ENCODE assay signal across 14 cellular contexts in the genomic region with DNA sequence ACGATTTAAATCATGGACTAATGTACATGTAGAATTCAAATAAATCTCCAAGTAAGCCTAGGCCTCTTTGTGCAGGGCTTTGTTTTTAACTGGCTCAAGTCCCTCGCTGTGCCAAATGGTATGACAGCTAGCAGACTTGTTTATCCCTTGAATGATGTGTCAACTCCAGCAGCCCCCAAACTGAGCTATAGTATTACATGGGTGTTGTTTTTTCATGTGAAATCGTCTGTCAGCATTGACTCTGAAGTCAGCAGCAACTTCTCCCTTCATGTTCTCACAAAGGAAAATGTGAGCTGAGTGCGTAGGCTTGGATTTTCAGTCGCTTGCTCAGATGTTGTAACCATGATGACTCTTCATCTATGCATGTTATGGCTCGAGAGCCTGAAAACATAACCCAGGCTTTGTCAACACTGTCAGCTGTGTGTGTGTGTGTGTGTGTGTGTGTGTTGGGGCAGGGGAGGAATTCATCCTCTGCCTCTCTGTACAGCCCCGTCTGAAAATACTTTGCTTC.
DNase-seq lines count a peak whose midpoint lies in the region; ATAC-seq, FAIRE-seq and TF ChIP-seq lines count a peak whose summit lies in the region.
"Had no signal": no experiment of that assay in that cellular context is flagged by ENCODE, and none has a peak within 500 bp of the region (broad histone marks: within the 10 kb centered on the region; RNA-seq: fewer than 3 reads in every experiment).

No MANE protein-coding gene starts in this region.

- H3K4me1 ChIP-seq in mammary epithelial cell (ENCODE audit: insufficient read depth, low read length) = peaks cover 14% of the 10 kb centered on the region

- DNase-seq in Daoy (ENCODE audit: low read depth) (peak; percentile 84), MG63 (peak; percentile 44), mammary epithelial cell (peak; percentile 97), myocyte (ENCODE audit: low read depth) (peak; percentile 86), GM10266 (ENCODE audit: extremely low spot score) (no peak), GM19239 (ENCODE audit: insufficient read length, low spot score) (no peak), Right ventricle myocardium inferior (ENCODE audit: missing footprints) (no peak), mesenteric fat pad (ENCODE audit: low spot score) (no peak)
- DNase-seq: activated T-cell treated with anti-CD3 and anti-CD28 coated beads, Interleukin-2, amount 50 U/mL, for 48 hours; effector memory CD8-positive, alpha-beta T cell; GDM1; retina; T-helper 2 cell had no signal

- no peaks in the 10 kb centered on the region for H3K79me2 ChIP-seq in mammary epithelial cell (ENCODE audit: insufficient read depth, low read length)

- no peak for TF ChIP-seq CTCF in mammary epithelial cell (conservative IDR thresholded peaks at IDR 0.05 in 1 of 2, IDR thresholded peaks at IDR 0.05 in 1 of 2; ENCODE audit: extremely low read depth in 1 of 2, insufficient read depth in 1 of 2, low read depth in 1 of 2, low read length in 2 of 2)
- no peak for TF ChIP-seq CTCF in GM10266 (IDR thresholded peaks at IDR 0.05; ENCODE audit: control insufficient read depth, insufficient read depth, low read depth, missing control alignments)

- H3K9me3 ChIP-seq in MG63 (no peaks in the 10 kb centered on the region), mammary epithelial cell (replicated peaks; ENCODE audit: insufficient read depth, low read length) (no peaks in the 10 kb centered on the region)

- in situ Hi-C loops in mammary epithelial cell (cut with MboI; ENCODE audit: low sequenced_read_pairs in 2 of 2) = no loop called here

- intact Hi-C loops in mammary epithelial cell (cut with micrococcal nuclease) = no loop called here
- intact Hi-C loops in Right ventricle myocardium inferior (cut with DNase I) = no loop called here

- H3K27me3 ChIP-seq in MG63 (no peaks in the 10 kb centered on the region), mammary epithelial cell (ENCODE audit: insufficient read depth, low read length) (no peaks in the 10 kb centered on the region)

- peak overlapping the region; percentile 68 for H2AFZ ChIP-seq in mammary epithelial cell (ENCODE audit: low read depth, low read length)

- no peak for FAIRE-seq in GM19239 (lab: Jason Lieb, UNC)

- H3K4me3 ChIP-seq in MG63 = no peak overlapping the region
- H3K4me3 ChIP-seq in mammary epithelial cell (replicated peaks in 1 of 3; ENCODE audit: insufficient read depth in 1 of 3, low read depth in 2 of 3, low read length in 3 of 3) = no peak overlapping the region

- H3K9ac ChIP-seq in mammary epithelial cell (ENCODE audit: insufficient read depth, low read length) = peak overlapping the region; percentile 20

- no peak for ATAC-seq in Right ventricle myocardium inferior
- ATAC-seq: effector memory CD8-positive, alpha-beta T cell had no signal

- WGBS in mammary epithelial cell (ENCODE audit: low coverage, missing lambda C conversion rate) = 22% methylated on average over 7 of the region's 7 CpGs

- CTCF ChIA-PET in mammary epithelial cell (lab: Charles Lee; ENCODE audit: low non-redundant PET) = no interaction called here

- no peaks in the 10 kb centered on the region for H4K20me1 ChIP-seq in mammary epithelial cell (ENCODE audit: insufficient read depth, low read length)

- H3K36me3 ChIP-seq in MG63 (no peaks in the 10 kb centered on the region), mammary epithelial cell (ENCODE audit: insufficient read depth, low read length) (no peaks in the 10 kb centered on the region)

- no TSS peak for BruUV-seq in mammary epithelial cell (replicated peaks; lab: Mats Ljungman, UMichigan)

- H3K27ac ChIP-seq in mammary epithelial cell (ENCODE audit: insufficient read depth, low read depth, low read length) = peak overlapping the region; percentile 35
- H3K27ac ChIP-seq: HL-60 had no signal

- peak overlapping the region; percentile 49 for H3K4me2 ChIP-seq in mammary epithelial cell (ENCODE audit: insufficient read depth, low read depth, low read length)

- dilution Hi-C loops in mammary epithelial cell (cut with HindIII; ENCODE audit: low sequenced_read_pairs) = no loop called here

Comparison
In these comparisons a context has a peak if more than half of its experiments do, and no peak if none do; other contexts are left out.
1. DNase-seq: peak in Daoy (single experiment), MG63 (single experiment), mammary epithelial cell (single experiment) and myocyte (single experiment); none in GM10266 (single experiment), GM19239 (single experiment), Right ventricle myocardium inferior (single experiment) and mesenteric fat pad (single experiment).